26 cellular contexts compared by ENCODE assay signal in the genomic region with DNA sequence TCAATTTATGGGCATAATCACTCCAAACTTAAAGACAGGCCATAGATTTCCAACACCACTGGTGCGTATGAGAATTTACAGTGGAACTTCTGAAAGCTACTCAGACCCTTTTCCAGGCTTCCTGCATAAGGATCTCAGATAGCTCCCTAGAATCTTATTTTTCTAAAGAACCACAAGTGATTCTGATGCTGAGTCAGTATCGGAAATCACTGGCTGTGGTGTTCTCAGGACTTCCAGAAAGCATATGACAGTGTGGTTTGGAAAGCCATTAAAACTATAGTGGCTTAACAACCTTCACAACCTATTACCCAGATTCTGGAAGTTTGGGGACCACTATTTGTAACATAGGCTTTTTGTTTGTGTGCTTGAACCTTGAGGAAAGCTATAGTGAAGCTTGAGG.
DNase-seq lines count a peak whose midpoint lies in the region; ATAC-seq and TF ChIP-seq lines count a peak whose summit lies in the region.
"Had no signal": no experiment of that assay in that cellular context is flagged by ENCODE, and none has a peak within 500 bp of the region (broad histone marks: within the 10 kb centered on the region; RNA-seq: fewer than 3 reads in every experiment).

No MANE protein-coding gene starts in this region.

- H3K9me3 Mint-ChIP-seq in T-helper 2 cell treated with Interferon-gamma antibody and Interleukin-4, amounts not matched to agents 5 μg/mL and 100 μg/mL, for 36 hours: peaks cover 17% of the 10 kb centered on the region

- peak; percentile 72 for DNase-seq in PC-3
- peak; percentile 65 for DNase-seq in astrocyte of the spinal cord (ENCODE audit: low read depth, low spot score)
- no peak for DNase-seq in osteoblast (ENCODE audit: insufficient read length, low spot score, missing footprints)
- DNase-seq in T-helper 2 cell treated with Interferon-gamma antibody and Interleukin-4, amounts not matched to agents 5 μg/mL and 100 μg/mL, for 36 hours (ENCODE audit: low spot score): no peak
- DNase-seq in NCI-H748 (lab: John Stamatoyannopoulos, UW; ENCODE audit: unreplicated experiment): no peak
- DNase-seq in activated T-cell treated with anti-CD3 and anti-CD28 coated beads, Interleukin-2, amount 50 U/mL, for 1 hour: no peak
- no peak for DNase-seq in LoVo (ENCODE audit: low spot score)
- DNase-seq: C1 segment of cervical spinal cord; CD4-positive, alpha-beta memory T cell; COR-L47; DMS79; EL; GF-D8; NCI-H1105; NCI-H1436 treated with DMSO at 0.1 percent for 48 hours; NCI-H187 treated with DMSO at 0.1 percent for 48 hours; NCI-H2171 treated with DMSO at 0.1 percent for 48 hours; NCI-H524; NCI-H774; NK-92 treated with Interleukin-12 subunit alpha and Interleukin-12 subunit beta, amount 100 ng/mL, for 24 hours; SHP77 had no signal

- peaks cover 9% of the 10 kb centered on the region for H3F3A ChIP-seq in PC-3 (ENCODE audit: low read length, unreplicated experiment)

- no peak overlapping the region for H3K27ac Mint-ChIP-seq in T-helper 2 cell treated with Interferon-gamma antibody and Interleukin-4, amounts not matched to agents 5 μg/mL and 100 μg/mL, for 36 hours
- H3K27ac Mint-ChIP-seq: CD4-positive, alpha-beta memory T cell; IgD-negative memory B cell had no signal

- H3K4me1 Mint-ChIP-seq in T-helper 2 cell treated with Interferon-gamma antibody and Interleukin-4, amounts not matched to agents 5 μg/mL and 100 μg/mL, for 36 hours (ENCODE audit: low read depth): no peaks in the 10 kb centered on the region
- H3K4me1 Mint-ChIP-seq: CD4-positive, alpha-beta memory T cell had no signal

- peak overlapping the region; percentile 19; the same call in 1 of the 2 replicates for H3K4me3 ChIP-seq in PC-3 (ENCODE audit: low read length)
- no peak overlapping the region for H3K4me3 ChIP-seq in astrocyte of the spinal cord (ENCODE audit: low read depth, low read length)
- no peak overlapping the region for H3K4me3 ChIP-seq in osteoblast (ENCODE audit: insufficient read depth, low read length)
- H3K4me3 ChIP-seq: PC-9 had no signal

- no peaks in the 10 kb centered on the region for H3K9me2 ChIP-seq in PC-3 (replicated peaks; ENCODE audit: low read length)

- H3K27ac ChIP-seq in PC-3 (ENCODE audit: low read length) (peak overlapping the region; percentile 89), osteoblast (ENCODE audit: low read depth, low read length) (no peak overlapping the region)
- H3K27ac ChIP-seq: KMS-11, PC-9, RWPE1 had no signal

- no peaks in the 10 kb centered on the region for H4K20me1 ChIP-seq in PC-3 (ENCODE audit: low read length)
- H4K20me1 ChIP-seq in osteoblast (ENCODE audit: insufficient read depth, low read length): no peaks in the 10 kb centered on the region

- no peaks in the 10 kb centered on the region for H3K36me3 ChIP-seq in PC-3 (ENCODE audit: low read depth, low read length)
- no peaks in the 10 kb centered on the region for H3K36me3 ChIP-seq in osteoblast (ENCODE audit: insufficient read depth, low read length)

- in situ Hi-C loops in astrocyte of the spinal cord (cut with HindIII; ENCODE audit: low sequenced_read_pairs): no loop called here

- TF ChIP-seq CTCF in PC-3 (conservative IDR thresholded peaks at IDR 0.05; ENCODE audit: low read depth, low read length) (no peak), astrocyte of the spinal cord (IDR thresholded peaks at IDR 0.05; ENCODE audit: low read depth, low read length) (no peak), osteoblast (IDR thresholded peaks at IDR 0.05; ENCODE audit: extremely low read depth, low read depth, low read length) (no peak)

- H3K4me2 ChIP-seq in PC-3 (ENCODE audit: low read length) (peak overlapping the region; percentile 71), osteoblast (ENCODE audit: insufficient read depth, low read length) (no peak overlapping the region)
- H3K4me2 ChIP-seq: KMS-11, PC-9 had no signal

- POLR2A ChIA-PET in PC-3 (lab: Charles Lee; ENCODE audit: unreplicated experiment): no interaction called here

- no peaks in the 10 kb centered on the region for H3K27me3 Mint-ChIP-seq in T-helper 2 cell treated with Interferon-gamma antibody and Interleukin-4, amounts not matched to agents 5 μg/mL and 100 μg/mL, for 36 hours (ENCODE audit: low read depth)
- H3K27me3 Mint-ChIP-seq: CD4-positive, alpha-beta memory T cell had no signal

- H3K4me1 ChIP-seq in PC-3 (ENCODE audit: insufficient read depth, low read length): peaks cover 62% of the 10 kb centered on the region
- peaks cover 18% of the 10 kb centered on the region for H3K4me1 ChIP-seq in osteoblast (ENCODE audit: insufficient read depth, low read length)

- no peaks in the 10 kb centered on the region for H3K9me3 ChIP-seq in PC-3 (ENCODE audit: low read length)
- no peaks in the 10 kb centered on the region for H3K9me3 ChIP-seq in osteoblast (ENCODE audit: low read depth, low read length)

- H3K27me3 ChIP-seq in PC-3 (ENCODE audit: low read length): no peaks in the 10 kb centered on the region
- H3K27me3 ChIP-seq in osteoblast (ENCODE audit: insufficient read depth, low read length): no peaks in the 10 kb centered on the region

- CTCF ChIA-PET in PC-3 (lab: Charles Lee): no interaction called here

- intact Hi-C loops in PC-3 (cut with micrococcal nuclease): no loop called here

- H3K9ac ChIP-seq in PC-3 (ENCODE audit: low read length): peak overlapping the region; percentile 60
- H3K9ac ChIP-seq: KMS-11 had no signal

- peak; percentile 10; the same call in 1 of the 2 replicates for ATAC-seq in PC-3
- ATAC-seq: HCT116 had no signal

- no peak overlapping the region for H3K4me3 Mint-ChIP-seq in T-helper 2 cell treated with Interferon-gamma antibody and Interleukin-4, amounts not matched to agents 5 μg/mL and 100 μg/mL, for 36 hours
- H3K4me3 Mint-ChIP-seq: CD4-positive, alpha-beta memory T cell; IgD-negative memory B cell had no signal

- no peaks in the 10 kb centered on the region for H3K36me3 Mint-ChIP-seq in T-helper 2 cell treated with Interferon-gamma antibody and Interleukin-4, amounts not matched to agents 5 μg/mL and 100 μg/mL, for 36 hours (ENCODE audit: low read depth)
- H3K36me3 Mint-ChIP-seq: CD4-positive, alpha-beta memory T cell had no signal

- H3K79me2 ChIP-seq in PC-3 (ENCODE audit: low read length) (no peaks in the 10 kb centered on the region), osteoblast (ENCODE audit: insufficient read depth, low read length) (no peaks in the 10 kb centered on the region)

- no peak overlapping the region for H2AFZ ChIP-seq in PC-3 (ENCODE audit: low read length)
- H2AFZ ChIP-seq in osteoblast (ENCODE audit: low read length): peak overlapping the region; percentile 31
- H2AFZ ChIP-seq: PC-9 had no signal

- no TSS peak for BruUV-seq in PC-3 (replicated peaks; lab: Mats Ljungman, UMichigan)

Comparison
In these comparisons a context has a peak if more than half of its experiments do, and no peak if none do; other contexts are left out.
1. DNase-seq: peak in PC-3 (single experiment) and astrocyte of the spinal cord (single experiment); none in osteoblast (single experiment), T-helper 2 cell treated with Interferon-gamma antibody and Interleukin-4, amounts not matched to agents 5 μg/mL and 100 μg/mL, for 36 hours (single experiment), NCI-H748 (single experiment), activated T-cell treated with anti-CD3 and anti-CD28 coated beads, Interleukin-2, amount 50 U/mL, for 1 hour (single experiment) and LoVo (single experiment).